In genomic region chr22:44594951-44595350, GRCh38 we compare ENCODE assay signal across 22 cellular contexts.
"Had no signal": no experiment of that assay in that cellular context is flagged by ENCODE, and none has a peak within 500 bp of the region (broad histone marks: within the 10 kb centered on the region; RNA-seq: fewer than 3 reads in every experiment).

No MANE protein-coding gene starts in this region.

- FAIRE-seq: keratinocyte, pancreas had no signal

- H3K4me2 ChIP-seq: smooth muscle cell had no signal

- H3K9me3 Mint-ChIP-seq: mesothelial cell of epicardium had no signal

- H3K36me3 ChIP-seq: breast epithelium, gastrocnemius medialis, heart right ventricle, neutrophil, pancreas, right lobe of liver, stomach, upper lobe of left lung had no signal

- DNase-seq: activated CD4-positive, alpha-beta T cell treated with anti-CD3 and anti-CD28 coated beads for 36 hours; activated CD8-positive, alpha-beta memory T cell treated with anti-CD3 and anti-CD28 coated beads, Interleukin-2, amount 50 U/mL, for 4 hours; activated effector memory CD4-positive, alpha-beta T cell treated with Interleukin-2 at 50 U/mL for 16 hours; activated naive CD4-positive, alpha-beta T cell treated with anti-CD3 and anti-CD28 coated beads, Interleukin-2, amount 50 U/mL, for 16 hours; activated T-cell treated with anti-CD3 and anti-CD28 coated beads, Interleukin-2, amount 50 U/mL, for 48 hours; aorta; gastrocnemius medialis; heart right ventricle; pancreas; right lobe of liver; stimulated activated CD4-positive, alpha-beta T cell treated with anti-CD3 and anti-CD28 coated beads, Interleukin-4, amount 100 ng/mL, for 1 hour; stomach; T-helper 1 cell; T1000; upper lobe of left lung had no signal

- H3K36me3 Mint-ChIP-seq: mesothelial cell of epicardium had no signal

- H3K27ac Mint-ChIP-seq: activated CD4-positive, alpha-beta T cell treated with anti-CD3 and anti-CD28 coated beads for 36 hours; mesothelial cell of epicardium had no signal

- H3K4me3 Mint-ChIP-seq: activated CD4-positive, alpha-beta T cell treated with anti-CD3 and anti-CD28 coated beads for 36 hours; mesothelial cell of epicardium had no signal

- H3K4me1 ChIP-seq: breast epithelium, gastrocnemius medialis, pancreas, right lobe of liver had no signal

- H3K4me3 ChIP-seq: breast epithelium, coronary artery, gastrocnemius medialis, heart right ventricle, pancreas, right lobe of liver, smooth muscle cell, stomach, upper lobe of left lung had no signal

- H3K27me3 ChIP-seq: pancreas, right lobe of liver, upper lobe of left lung had no signal

- H3K9me3 ChIP-seq: breast epithelium, gastrocnemius medialis, heart right ventricle, neutrophil, pancreas, right lobe of liver, upper lobe of left lung had no signal

- H3K27ac ChIP-seq: breast epithelium, coronary artery, gastrocnemius medialis, heart right ventricle, neutrophil, pancreas, right lobe of liver, stomach, upper lobe of left lung, VCaP had no signal
